20 cellular contexts compared by ENCODE assay signal in the genomic region with DNA sequence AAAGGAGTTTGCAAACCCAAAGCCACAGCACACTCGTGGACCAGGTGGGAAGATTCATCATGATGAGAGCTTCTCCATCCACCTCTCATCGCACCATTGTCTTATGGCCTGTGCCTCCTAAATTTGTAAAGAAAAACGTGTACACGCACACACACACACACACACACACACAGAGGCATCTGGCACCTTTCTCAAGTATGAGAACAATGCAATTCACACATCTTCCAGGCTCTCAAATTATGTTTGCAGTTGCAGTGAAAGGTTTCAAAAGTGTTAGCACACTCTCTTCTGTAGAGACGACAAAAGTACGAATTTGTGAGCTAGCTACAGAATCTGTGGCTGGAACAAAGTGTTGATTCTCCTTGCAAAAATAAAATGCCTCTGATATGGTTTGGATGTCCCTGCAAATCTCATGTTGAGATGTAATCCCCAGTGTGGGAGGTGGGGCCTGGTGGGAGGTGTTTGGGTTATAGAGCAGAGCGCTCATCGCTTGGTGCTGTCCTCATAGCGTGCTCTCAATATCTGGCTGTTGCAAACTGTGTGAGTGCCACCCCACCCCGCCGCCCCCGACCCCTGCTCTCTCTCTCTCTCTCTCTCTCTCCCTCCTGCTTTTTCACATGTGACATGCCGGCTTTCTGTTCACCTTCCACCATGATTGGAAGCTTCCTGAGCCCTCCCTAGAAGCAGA.
"Had no signal": no experiment of that assay in that cellular context is flagged by ENCODE, and none has a peak within 500 bp of the region (broad histone marks: within the 10 kb centered on the region; RNA-seq: fewer than 3 reads in every experiment).

No MANE protein-coding gene starts in this region.

- H3K36me3 ChIP-seq: colonic mucosa, esophagus muscularis mucosa, gastrocnemius medialis, heart right ventricle, left lung, lower lobe of right lung, prostate gland, right lobe of liver, thoracic aorta, transverse colon had no signal

- H3K4me1 ChIP-seq: colonic mucosa, esophagus muscularis mucosa, gastrocnemius medialis, left lung, lower lobe of right lung, parathyroid adenoma, prostate gland, right lobe of liver, transverse colon had no signal

- ATAC-seq: gastrocnemius medialis; heart right ventricle; left lung; right lobe of liver; stimulated activated naive B cell treated with anti-CD40 and anti-IgM and Interleukin-4, amounts not matched to agents 10 μg/mL and 1 μg/mL and 100 μg/mL, for 72 hours; stimulated activated naive CD8-positive, alpha-beta T cell treated with anti-CD3 and anti-CD28 coated beads, Interleukin-15, amount 100 ng/mL, for 72 hours had no signal

- H3K27me3 ChIP-seq: colonic mucosa, gastrocnemius medialis, left lung, right lobe of liver, transverse colon had no signal

- DNase-seq: cerebellar nuclear complex; colonic mucosa; effector CD8-positive, alpha-beta T cell; gastrocnemius medialis; heart right ventricle; hypothalamus; left lung; lower lobe of right lung; midbrain; naive B cell; stimulated activated CD4-positive, alpha-beta T cell treated with anti-CD3 and anti-CD28 coated beads, Interleukin-2, amount 100 ng/mL, for 24 hours; stimulated activated CD4-positive, alpha-beta T cell treated with anti-CD3 and anti-CD28 coated beads, Interleukin-4, amount 100 ng/mL, for 4 hours; stimulated activated naive B cell treated with anti-CD40 and anti-IgM and Interleukin-4, amounts not matched to agents 10 μg/mL and 1 μg/mL and 100 μg/mL, for 72 hours; stimulated activated naive CD8-positive, alpha-beta T cell treated with anti-CD3 and anti-CD28 coated beads, Interleukin-15, amount 100 ng/mL, for 72 hours; transverse colon had no signal

- H3K27ac ChIP-seq: colonic mucosa, esophagus muscularis mucosa, gastrocnemius medialis, heart right ventricle, left lung, lower lobe of right lung, parathyroid adenoma, prostate gland, right lobe of liver, thoracic aorta, transverse colon had no signal

- H3K4me3 ChIP-seq: colonic mucosa, esophagus muscularis mucosa, gastrocnemius medialis, heart right ventricle, left lung, lower lobe of right lung, prostate gland, right lobe of liver, thoracic aorta, transverse colon had no signal

- H3K9me3 ChIP-seq: colonic mucosa, esophagus muscularis mucosa, gastrocnemius medialis, heart right ventricle, left lung, lower lobe of right lung, prostate gland, right lobe of liver, thoracic aorta, transverse colon had no signal
